In genomic region chr17:57370051-57370581, GRCh38 we compare ENCODE assay signal across 10 cellular contexts.
DNase-seq lines count a peak whose midpoint lies in the region; ATAC-seq and TF ChIP-seq lines count a peak whose summit lies in the region.
"Had no signal": no experiment of that assay in that cellular context is flagged by ENCODE, and none has a peak within 500 bp of the region (broad histone marks: within the 10 kb centered on the region; RNA-seq: fewer than 3 reads in every experiment).

No MANE protein-coding gene starts in this region.

- no peak overlapping the region for H3K4me3 ChIP-seq in retinal pigment epithelial cell (ENCODE audit: low read length)
- H3K4me3 ChIP-seq: right lobe of liver had no signal

- no peak for TF ChIP-seq CTCF in retinal pigment epithelial cell (conservative IDR thresholded peaks at IDR 0.05; ENCODE audit: low read depth, low read length)

- ATAC-seq in GM19324 (IDR thresholded peaks at IDR 0.05; ENCODE audit: low FRiP score, unreplicated experiment) (peak; percentile 42), HG02973 (IDR thresholded peaks at IDR 0.05; ENCODE audit: unreplicated experiment) (no peak)
- ATAC-seq: activated T-cell treated with anti-CD3 and anti-CD28 coated beads, Interleukin-2, amount 50 U/mL, for 4 hours had no signal

- DNase-seq in HS-5 (ENCODE audit: low read depth) (peak; percentile 53), epithelial cell of prostate (ENCODE audit: low read depth, low spot score) (peak; percentile 77), retinal pigment epithelial cell (ENCODE audit: low read depth) (peak; percentile 59), caudate nucleus (lab: John Stamatoyannopoulos, UW) (no peak), cerebellar cortex (ENCODE audit: low spot score) (no peak)
- DNase-seq in stimulated activated CD4-positive, alpha-beta T cell treated with anti-CD3 and anti-CD28 coated beads, Interleukin-12 subunit alpha, Interleukin-12 subunit beta, amount 100 ng/mL, for 4 hours = no peak
- DNase-seq: activated T-cell treated with anti-CD3 and anti-CD28 coated beads, Interleukin-2, amount 50 U/mL, for 4 hours; right lobe of liver had no signal

- H3K27ac ChIP-seq in epithelial cell of prostate = peak overlapping the region; percentile 86
- H3K27ac ChIP-seq in caudate nucleus (ENCODE audit: low read depth, low read length) = no peak overlapping the region
- H3K27ac ChIP-seq: right lobe of liver had no signal

Comparison
In these comparisons a context has a peak if more than half of its experiments do, and no peak if none do; other contexts are left out.
1. DNase-seq: peak in HS-5 (single experiment), epithelial cell of prostate (single experiment) and retinal pigment epithelial cell (single experiment); none in caudate nucleus (0 of 61), stimulated activated CD4-positive, alpha-beta T cell treated with anti-CD3 and anti-CD28 coated beads, Interleukin-12 subunit alpha, Interleukin-12 subunit beta, amount 100 ng/mL, for 4 hours (single experiment) and cerebellar cortex (single experiment).